In the genomic region with DNA sequence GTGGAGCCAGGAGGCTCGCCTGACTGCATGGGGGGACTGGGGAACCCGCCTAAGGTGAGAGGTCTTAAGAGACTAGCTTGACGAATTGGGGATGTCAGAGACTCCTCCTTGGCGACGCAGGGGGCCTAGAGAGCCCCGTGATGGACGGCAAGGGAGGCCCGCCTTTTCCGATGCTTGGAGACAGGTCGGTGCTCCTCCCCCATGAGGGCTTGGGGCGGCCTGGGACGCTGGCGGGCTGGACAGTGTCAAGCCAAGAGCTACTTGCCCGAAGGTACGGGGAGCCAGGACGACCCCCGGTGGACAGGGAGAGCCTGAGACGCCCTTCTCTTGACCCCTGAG, we compare ENCODE assay signal across 1 cellular context.
TF ChIP-seq lines count a peak whose summit lies in the region.

No MANE protein-coding gene starts in this region.

TF ChIP-seq in HEK293, 187 proteins besides CTCF, POLR2A, EP300 and RAD21 (continued from another document):
- TF ChIP-seq, protein P1, sequence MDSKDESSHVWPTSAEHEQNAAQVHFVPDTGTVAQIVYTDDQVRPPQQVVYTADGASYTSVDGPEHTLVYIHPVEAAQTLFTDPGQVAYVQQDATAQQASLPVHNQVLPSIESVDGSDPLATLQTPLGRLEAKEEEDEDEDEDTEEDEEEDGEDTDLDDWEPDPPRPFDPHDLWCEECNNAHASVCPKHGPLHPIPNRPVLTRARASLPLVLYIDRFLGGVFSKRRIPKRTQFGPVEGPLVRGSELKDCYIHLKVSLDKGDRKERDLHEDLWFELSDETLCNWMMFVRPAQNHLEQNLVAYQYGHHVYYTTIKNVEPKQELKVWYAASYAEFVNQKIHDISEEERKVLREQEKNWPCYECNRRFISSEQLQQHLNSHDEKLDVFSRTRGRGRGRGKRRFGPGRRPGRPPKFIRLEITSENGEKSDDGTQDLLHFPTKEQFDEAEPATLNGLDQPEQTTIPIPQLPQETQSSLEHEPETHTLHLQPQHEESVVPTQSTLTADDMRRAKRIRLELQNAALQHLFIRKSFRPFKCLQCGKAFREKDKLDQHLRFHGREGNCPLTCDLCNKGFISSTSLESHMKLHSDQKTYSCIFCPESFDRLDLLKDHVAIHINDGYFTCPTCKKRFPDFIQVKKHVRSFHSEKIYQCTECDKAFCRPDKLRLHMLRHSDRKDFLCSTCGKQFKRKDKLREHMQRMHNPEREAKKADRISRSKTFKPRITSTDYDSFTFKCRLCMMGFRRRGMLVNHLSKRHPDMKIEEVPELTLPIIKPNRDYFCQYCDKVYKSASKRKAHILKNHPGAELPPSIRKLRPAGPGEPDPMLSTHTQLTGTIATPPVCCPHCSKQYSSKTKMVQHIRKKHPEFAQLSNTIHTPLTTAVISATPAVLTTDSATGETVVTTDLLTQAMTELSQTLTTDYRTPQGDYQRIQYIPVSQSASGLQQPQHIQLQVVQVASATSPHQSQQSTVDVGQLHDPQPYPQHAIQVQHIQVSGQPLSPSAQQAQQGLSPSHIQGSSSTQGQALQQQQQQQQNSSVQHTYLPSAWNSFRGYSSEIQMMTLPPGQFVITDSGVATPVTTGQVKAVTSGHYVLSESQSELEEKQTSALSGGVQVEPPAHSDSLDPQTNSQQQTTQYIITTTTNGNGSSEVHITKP (tag by site-specific recombination; IDR thresholded peaks at IDR 0.05), result peak; percentile 88
- TF ChIP-seq, protein P2, sequence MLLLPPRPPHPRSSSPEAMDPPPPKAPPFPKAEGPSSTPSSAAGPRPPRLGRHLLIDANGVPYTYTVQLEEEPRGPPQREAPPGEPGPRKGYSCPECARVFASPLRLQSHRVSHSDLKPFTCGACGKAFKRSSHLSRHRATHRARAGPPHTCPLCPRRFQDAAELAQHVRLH (tag by site-specific recombination; IDR thresholded peaks at IDR 0.05), result no peak
- TF ChIP-seq SP2 (tag by site-specific recombination; IDR thresholded peaks at IDR 0.05) (peak; percentile 77), ZNF510 (tag by site-specific recombination; IDR thresholded peaks at IDR 0.05; ENCODE audit: insufficient replicate concordance) (no peak), ZNF426 (tag by site-specific recombination; IDR thresholded peaks at IDR 0.05) (no peak), ZBTB21 (tag by site-specific recombination; IDR thresholded peaks at IDR 0.05) (0 out of 2 replicates have a peak, but pooled peaks have one; percentile 23), ZBTB17 (tag by site-specific recombination; IDR thresholded peaks at IDR 0.05) (peak; percentile 87), GLIS2 (tag by site-specific recombination; IDR thresholded peaks at IDR 0.05) (peak; percentile 97), FEZF1 (tag by site-specific recombination; IDR thresholded peaks at IDR 0.05) (no peak), ZNF350 (tag by site-specific recombination; IDR thresholded peaks at IDR 0.05) (no peak), ZIC2 (tag by site-specific recombination; IDR thresholded peaks at IDR 0.05) (peak; percentile 52; the same call in 1 of the 2 replicates), REPIN1 (tag by site-specific recombination; IDR thresholded peaks at IDR 0.05; ENCODE audit: low read depth) (no peak), ZNF266 (tag by site-specific recombination; IDR thresholded peaks at IDR 0.05; ENCODE audit: low read depth) (no peak), ZNF324 (tag by site-specific recombination; IDR thresholded peaks at IDR 0.05) (no peak)
- TF ChIP-seq, protein P3, sequence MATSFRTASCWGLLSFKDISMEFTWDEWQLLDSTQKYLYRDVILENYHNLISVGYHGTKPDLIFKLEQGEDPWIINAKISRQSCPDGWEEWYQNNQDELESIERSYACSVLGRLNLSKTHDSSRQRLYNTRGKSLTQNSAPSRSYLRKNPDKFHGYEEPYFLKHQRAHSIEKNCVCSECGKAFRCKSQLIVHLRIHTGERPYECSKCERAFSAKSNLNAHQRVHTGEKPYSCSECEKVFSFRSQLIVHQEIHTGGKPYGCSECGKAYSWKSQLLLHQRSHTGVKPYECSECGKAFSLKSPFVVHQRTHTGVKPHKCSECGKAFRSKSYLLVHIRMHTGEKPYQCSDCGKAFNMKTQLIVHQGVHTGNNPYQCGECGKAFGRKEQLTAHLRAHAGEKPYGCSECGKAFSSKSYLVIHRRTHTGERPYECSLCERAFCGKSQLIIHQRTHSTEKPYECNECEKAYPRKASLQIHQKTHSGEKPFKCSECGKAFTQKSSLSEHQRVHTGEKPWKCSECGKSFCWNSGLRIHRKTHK (tag by site-specific recombination; IDR thresholded peaks at IDR 0.05), result no peak
- TF ChIP-seq, protein P4, sequence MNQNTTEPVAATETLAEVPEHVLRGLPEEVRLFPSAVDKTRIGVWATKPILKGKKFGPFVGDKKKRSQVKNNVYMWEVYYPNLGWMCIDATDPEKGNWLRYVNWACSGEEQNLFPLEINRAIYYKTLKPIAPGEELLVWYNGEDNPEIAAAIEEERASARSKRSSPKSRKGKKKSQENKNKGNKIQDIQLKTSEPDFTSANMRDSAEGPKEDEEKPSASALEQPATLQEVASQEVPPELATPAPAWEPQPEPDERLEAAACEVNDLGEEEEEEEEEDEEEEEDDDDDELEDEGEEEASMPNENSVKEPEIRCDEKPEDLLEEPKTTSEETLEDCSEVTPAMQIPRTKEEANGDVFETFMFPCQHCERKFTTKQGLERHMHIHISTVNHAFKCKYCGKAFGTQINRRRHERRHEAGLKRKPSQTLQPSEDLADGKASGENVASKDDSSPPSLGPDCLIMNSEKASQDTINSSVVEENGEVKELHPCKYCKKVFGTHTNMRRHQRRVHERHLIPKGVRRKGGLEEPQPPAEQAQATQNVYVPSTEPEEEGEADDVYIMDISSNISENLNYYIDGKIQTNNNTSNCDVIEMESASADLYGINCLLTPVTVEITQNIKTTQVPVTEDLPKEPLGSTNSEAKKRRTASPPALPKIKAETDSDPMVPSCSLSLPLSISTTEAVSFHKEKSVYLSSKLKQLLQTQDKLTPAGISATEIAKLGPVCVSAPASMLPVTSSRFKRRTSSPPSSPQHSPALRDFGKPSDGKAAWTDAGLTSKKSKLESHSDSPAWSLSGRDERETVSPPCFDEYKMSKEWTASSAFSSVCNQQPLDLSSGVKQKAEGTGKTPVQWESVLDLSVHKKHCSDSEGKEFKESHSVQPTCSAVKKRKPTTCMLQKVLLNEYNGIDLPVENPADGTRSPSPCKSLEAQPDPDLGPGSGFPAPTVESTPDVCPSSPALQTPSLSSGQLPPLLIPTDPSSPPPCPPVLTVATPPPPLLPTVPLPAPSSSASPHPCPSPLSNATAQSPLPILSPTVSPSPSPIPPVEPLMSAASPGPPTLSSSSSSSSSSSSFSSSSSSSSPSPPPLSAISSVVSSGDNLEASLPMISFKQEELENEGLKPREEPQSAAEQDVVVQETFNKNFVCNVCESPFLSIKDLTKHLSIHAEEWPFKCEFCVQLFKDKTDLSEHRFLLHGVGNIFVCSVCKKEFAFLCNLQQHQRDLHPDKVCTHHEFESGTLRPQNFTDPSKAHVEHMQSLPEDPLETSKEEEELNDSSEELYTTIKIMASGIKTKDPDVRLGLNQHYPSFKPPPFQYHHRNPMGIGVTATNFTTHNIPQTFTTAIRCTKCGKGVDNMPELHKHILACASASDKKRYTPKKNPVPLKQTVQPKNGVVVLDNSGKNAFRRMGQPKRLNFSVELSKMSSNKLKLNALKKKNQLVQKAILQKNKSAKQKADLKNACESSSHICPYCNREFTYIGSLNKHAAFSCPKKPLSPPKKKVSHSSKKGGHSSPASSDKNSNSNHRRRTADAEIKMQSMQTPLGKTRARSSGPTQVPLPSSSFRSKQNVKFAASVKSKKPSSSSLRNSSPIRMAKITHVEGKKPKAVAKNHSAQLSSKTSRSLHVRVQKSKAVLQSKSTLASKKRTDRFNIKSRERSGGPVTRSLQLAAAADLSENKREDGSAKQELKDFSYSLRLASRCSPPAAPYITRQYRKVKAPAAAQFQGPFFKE (tag by site-specific recombination; IDR thresholded peaks at IDR 0.05; ENCODE audit: borderline replicate concordance), result no peak
- TF ChIP-seq, protein P5, sequence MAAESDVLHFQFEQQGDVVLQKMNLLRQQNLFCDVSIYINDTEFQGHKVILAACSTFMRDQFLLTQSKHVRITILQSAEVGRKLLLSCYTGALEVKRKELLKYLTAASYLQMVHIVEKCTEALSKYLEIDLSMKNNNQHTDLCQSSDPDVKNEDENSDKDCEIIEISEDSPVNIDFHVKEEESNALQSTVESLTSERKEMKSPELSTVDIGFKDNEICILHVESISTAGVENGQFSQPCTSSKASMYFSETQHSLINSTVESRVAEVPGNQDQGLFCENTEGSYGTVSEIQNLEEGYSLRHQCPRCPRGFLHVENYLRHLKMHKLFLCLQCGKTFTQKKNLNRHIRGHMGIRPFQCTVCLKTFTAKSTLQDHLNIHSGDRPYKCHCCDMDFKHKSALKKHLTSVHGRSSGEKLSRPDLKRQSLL (tag by site-specific recombination; IDR thresholded peaks at IDR 0.05), result no peak
- TF ChIP-seq, protein P6, sequence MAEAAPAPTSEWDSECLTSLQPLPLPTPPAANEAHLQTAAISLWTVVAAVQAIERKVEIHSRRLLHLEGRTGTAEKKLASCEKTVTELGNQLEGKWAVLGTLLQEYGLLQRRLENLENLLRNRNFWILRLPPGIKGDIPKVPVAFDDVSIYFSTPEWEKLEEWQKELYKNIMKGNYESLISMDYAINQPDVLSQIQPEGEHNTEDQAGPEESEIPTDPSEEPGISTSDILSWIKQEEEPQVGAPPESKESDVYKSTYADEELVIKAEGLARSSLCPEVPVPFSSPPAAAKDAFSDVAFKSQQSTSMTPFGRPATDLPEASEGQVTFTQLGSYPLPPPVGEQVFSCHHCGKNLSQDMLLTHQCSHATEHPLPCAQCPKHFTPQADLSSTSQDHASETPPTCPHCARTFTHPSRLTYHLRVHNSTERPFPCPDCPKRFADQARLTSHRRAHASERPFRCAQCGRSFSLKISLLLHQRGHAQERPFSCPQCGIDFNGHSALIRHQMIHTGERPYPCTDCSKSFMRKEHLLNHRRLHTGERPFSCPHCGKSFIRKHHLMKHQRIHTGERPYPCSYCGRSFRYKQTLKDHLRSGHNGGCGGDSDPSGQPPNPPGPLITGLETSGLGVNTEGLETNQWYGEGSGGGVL (tag by site-specific recombination; IDR thresholded peaks at IDR 0.05), result no peak
- TF ChIP-seq, protein P7, sequence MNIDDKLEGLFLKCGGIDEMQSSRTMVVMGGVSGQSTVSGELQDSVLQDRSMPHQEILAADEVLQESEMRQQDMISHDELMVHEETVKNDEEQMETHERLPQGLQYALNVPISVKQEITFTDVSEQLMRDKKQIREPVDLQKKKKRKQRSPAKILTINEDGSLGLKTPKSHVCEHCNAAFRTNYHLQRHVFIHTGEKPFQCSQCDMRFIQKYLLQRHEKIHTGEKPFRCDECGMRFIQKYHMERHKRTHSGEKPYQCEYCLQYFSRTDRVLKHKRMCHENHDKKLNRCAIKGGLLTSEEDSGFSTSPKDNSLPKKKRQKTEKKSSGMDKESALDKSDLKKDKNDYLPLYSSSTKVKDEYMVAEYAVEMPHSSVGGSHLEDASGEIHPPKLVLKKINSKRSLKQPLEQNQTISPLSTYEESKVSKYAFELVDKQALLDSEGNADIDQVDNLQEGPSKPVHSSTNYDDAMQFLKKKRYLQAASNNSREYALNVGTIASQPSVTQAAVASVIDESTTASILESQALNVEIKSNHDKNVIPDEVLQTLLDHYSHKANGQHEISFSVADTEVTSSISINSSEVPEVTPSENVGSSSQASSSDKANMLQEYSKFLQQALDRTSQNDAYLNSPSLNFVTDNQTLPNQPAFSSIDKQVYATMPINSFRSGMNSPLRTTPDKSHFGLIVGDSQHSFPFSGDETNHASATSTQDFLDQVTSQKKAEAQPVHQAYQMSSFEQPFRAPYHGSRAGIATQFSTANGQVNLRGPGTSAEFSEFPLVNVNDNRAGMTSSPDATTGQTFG (tag by site-specific recombination; IDR thresholded peaks at IDR 0.05; ENCODE audit: borderline replicate concordance), result no peak
- TF ChIP-seq, protein P8, sequence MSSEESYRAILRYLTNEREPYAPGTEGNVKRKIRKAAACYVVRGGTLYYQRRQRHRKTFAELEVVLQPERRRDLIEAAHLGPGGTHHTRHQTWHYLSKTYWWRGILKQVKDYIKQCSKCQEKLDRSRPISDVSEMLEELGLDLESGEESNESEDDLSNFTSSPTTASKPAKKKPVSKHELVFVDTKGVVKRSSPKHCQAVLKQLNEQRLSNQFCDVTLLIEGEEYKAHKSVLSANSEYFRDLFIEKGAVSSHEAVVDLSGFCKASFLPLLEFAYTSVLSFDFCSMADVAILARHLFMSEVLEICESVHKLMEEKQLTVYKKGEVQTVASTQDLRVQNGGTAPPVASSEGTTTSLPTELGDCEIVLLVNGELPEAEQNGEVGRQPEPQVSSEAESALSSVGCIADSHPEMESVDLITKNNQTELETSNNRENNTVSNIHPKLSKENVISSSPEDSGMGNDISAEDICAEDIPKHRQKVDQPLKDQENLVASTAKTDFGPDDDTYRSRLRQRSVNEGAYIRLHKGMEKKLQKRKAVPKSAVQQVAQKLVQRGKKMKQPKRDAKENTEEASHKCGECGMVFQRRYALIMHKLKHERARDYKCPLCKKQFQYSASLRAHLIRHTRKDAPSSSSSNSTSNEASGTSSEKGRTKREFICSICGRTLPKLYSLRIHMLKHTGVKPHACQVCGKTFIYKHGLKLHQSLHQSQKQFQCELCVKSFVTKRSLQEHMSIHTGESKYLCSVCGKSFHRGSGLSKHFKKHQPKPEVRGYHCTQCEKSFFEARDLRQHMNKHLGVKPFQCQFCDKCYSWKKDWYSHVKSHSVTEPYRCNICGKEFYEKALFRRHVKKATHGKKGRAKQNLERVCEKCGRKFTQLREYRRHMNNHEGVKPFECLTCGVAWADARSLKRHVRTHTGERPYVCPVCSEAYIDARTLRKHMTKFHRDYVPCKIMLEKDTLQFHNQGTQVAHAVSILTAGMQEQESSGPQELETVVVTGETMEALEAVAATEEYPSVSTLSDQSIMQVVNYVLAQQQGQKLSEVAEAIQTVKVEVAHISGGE (tag by site-specific recombination; conservative IDR thresholded peaks at IDR 0.05; ENCODE audit: low read depth), result no peak
TF ChIP-seq in HEK293: peak in this region for 11.
